14 cellular contexts compared by ENCODE assay signal in genomic region chr18:77711096-77711495, GRCh38.
A peak's percentile ranks its signal among the peaks of the same experiment; 100 is the strongest.
DNase-seq lines count a peak whose midpoint lies in the region; ATAC-seq and TF ChIP-seq lines count a peak whose summit lies in the region.
"Had no signal": no experiment of that assay in that cellular context is flagged by ENCODE, and none has a peak within 500 bp of the region (broad histone marks: within the 10 kb centered on the region; RNA-seq: fewer than 3 reads in every experiment).

No MANE protein-coding gene starts in this region.

- peaks cover 12% of the 10 kb centered on the region for H3K4me1 ChIP-seq in KMS-11 (ENCODE audit: low read depth, poor library complexity, severe bottlenecking)
- no peaks in the 10 kb centered on the region for H3K4me1 ChIP-seq in suprapubic skin
- H3K4me1 ChIP-seq: SJSA1 had no signal

- H3K27me3 ChIP-seq in KMS-11 (ENCODE audit: insufficient read depth, low read depth) (no peaks in the 10 kb centered on the region), suprapubic skin (no peaks in the 10 kb centered on the region)
- H3K27me3 ChIP-seq: SJSA1 had no signal

- no peak overlapping the region for H2AFZ ChIP-seq in KMS-11 (ENCODE audit: low read depth)

- H4K20me1 ChIP-seq in KMS-11 (ENCODE audit: insufficient read depth), result no peaks in the 10 kb centered on the region

- no peak overlapping the region for H3K27ac ChIP-seq in KMS-11
- H3K27ac ChIP-seq in suprapubic skin, result no peak overlapping the region
- H3K27ac ChIP-seq: SJSA1 had no signal

- TF ChIP-seq POLR2A in suprapubic skin (IDR thresholded peaks at IDR 0.05), result no peak

- H3K9ac ChIP-seq in KMS-11, result no peak overlapping the region

- no peaks in the 10 kb centered on the region for H3K36me3 ChIP-seq in KMS-11 (ENCODE audit: insufficient read depth)
- no peaks in the 10 kb centered on the region for H3K36me3 ChIP-seq in suprapubic skin
- H3K36me3 ChIP-seq: SJSA1 had no signal

- H3K9me3 ChIP-seq in suprapubic skin, result no peaks in the 10 kb centered on the region
- H3K9me3 ChIP-seq: SJSA1 had no signal

- no peak overlapping the region for H3K4me2 ChIP-seq in KMS-11

- 54% methylated on average over 3 of the region's 3 CpGs for WGBS in suprapubic skin

- no peak for ATAC-seq in GM21390 (IDR thresholded peaks at IDR 0.05; ENCODE audit: unreplicated experiment)
- ATAC-seq in GM19035 (IDR thresholded peaks at IDR 0.05; ENCODE audit: unreplicated experiment), result no peak
- ATAC-seq: activated naive CD4-positive, alpha-beta T cell treated with anti-CD3 and anti-CD28 coated beads, Interleukin-2, amount 50 U/mL, for 72 hours; sciatic nerve had no signal

- DNase-seq in DMS153 treated with DMSO at 0.1 percent for 48 hours (lab: John Stamatoyannopoulos, UW; ENCODE audit: unreplicated experiment) (peak; percentile 8), DMS153 (lab: John Stamatoyannopoulos, UW) (no peak), RPMI7951 (ENCODE audit: low read depth) (peak; percentile 5), kidney tubule cell (ENCODE audit: low spot score) (peak; percentile 2), suprapubic skin (ENCODE audit: low spot score in 2 of 2) (no peak)
- DNase-seq: activated CD4-positive, alpha-beta T cell treated with anti-CD3 and anti-CD28 coated beads, Interleukin-2, amount 50 U/mL, for 4 hours; effector CD4-positive, alpha-beta T cell; hypothalamus had no signal

- H3K79me2 ChIP-seq in KMS-11 (ENCODE audit: insufficient read depth, low read depth), result no peaks in the 10 kb centered on the region

- no peak overlapping the region for H3K4me3 ChIP-seq in KMS-11 (IDR thresholded peaks at IDR 0.05; ENCODE audit: insufficient read depth, low read depth, low read length)
- no peak overlapping the region for H3K4me3 ChIP-seq in suprapubic skin
- H3K4me3 ChIP-seq: SJSA1 had no signal

- peak; percentile 62 for TF ChIP-seq CTCF in KMS-11 (conservative IDR thresholded peaks at IDR 0.05; ENCODE audit: low read depth, low read length)
- TF ChIP-seq CTCF in suprapubic skin (IDR thresholded peaks at IDR 0.05), result no peak

- TF ChIP-seq EP300 in suprapubic skin (IDR thresholded peaks at IDR 0.05), result no peak

Comparison
In these comparisons a context has a peak if more than half of its experiments do, and no peak if none do; other contexts are left out.
1. DNase-seq: peak in DMS153 treated with DMSO at 0.1 percent for 48 hours (single experiment), RPMI7951 (single experiment) and kidney tubule cell (single experiment); none in DMS153 (single experiment) and suprapubic skin (0 of 2).